Comparison of ENCODE assay signal across 15 cellular contexts in the genomic region with DNA sequence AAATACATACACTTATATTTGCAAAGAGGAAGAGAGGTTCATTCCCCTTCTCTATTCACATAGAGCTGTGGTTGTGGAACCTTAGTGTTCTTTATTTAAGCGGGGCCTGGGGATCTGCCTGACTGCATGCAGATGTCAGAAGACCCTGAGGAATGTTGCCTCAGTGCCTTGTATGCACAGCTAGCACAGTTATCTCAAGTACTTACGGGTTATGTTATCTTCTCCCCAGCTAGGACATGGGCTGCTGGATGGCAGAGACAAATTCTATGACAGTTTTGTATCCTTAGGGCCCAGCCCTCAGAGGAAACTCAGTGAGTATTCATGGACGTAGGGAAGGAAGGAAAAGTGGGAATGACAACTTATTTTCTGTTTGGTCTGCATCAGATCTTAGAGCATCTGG. TPM values are rescaled to one million over a fixed set of nuclear protein-coding genes. Genes with fewer than 3 reads are reported as not detected.
DNase-seq lines count a peak whose midpoint lies in the region; ATAC-seq and TF ChIP-seq lines count a peak whose summit lies in the region.
"Had no signal": no experiment of that assay in that cellular context is flagged by ENCODE, and none has a peak within 500 bp of the region (broad histone marks: within the 10 kb centered on the region; RNA-seq: fewer than 3 reads in every experiment).

No MANE protein-coding gene starts in this region.

- CTCF ChIA-PET in PC-9 (lab: Charles Lee): no interaction called here

- intact Hi-C loops in PC-9 (cut with micrococcal nuclease; ENCODE audit: unreplicated experiment): no loop called here

- H3K79me2 ChIP-seq in ACC112 (ENCODE audit: control insufficient read depth, insufficient read depth, low read length, unreplicated experiment) (no peaks in the 10 kb centered on the region), PC-9 (ENCODE audit: low read depth) (peaks cover 19% of the 10 kb centered on the region), Karpas-422 (ENCODE audit: low read length) (no peaks in the 10 kb centered on the region)

- H3K9ac ChIP-seq in Karpas-422 (ENCODE audit: low read length): no peak overlapping the region

- ATAC-seq in HG02981 (IDR thresholded peaks at IDR 0.05; ENCODE audit: unreplicated experiment) (no peak), GM19023 (IDR thresholded peaks at IDR 0.05; ENCODE audit: unreplicated experiment) (no peak)

- H4K20me1 ChIP-seq in PC-9 (ENCODE audit: insufficient read depth) (no peaks in the 10 kb centered on the region), Karpas-422 (ENCODE audit: insufficient read depth, low read depth, low read length) (no peaks in the 10 kb centered on the region)

- H3F3A ChIP-seq in PC-9 (ENCODE audit: insufficient read depth, low read depth): peaks cover 24% of the 10 kb centered on the region

- H2AFZ ChIP-seq in ACC112 (ENCODE audit: low read length, unreplicated experiment): peak overlapping the region; percentile 33
- H2AFZ ChIP-seq in PC-9: no peak overlapping the region
- no peak overlapping the region for H2AFZ ChIP-seq in Karpas-422 (ENCODE audit: low read length)

- 0 out of 2 replicates have a peak overlapping the region, but pooled peaks have one; percentile 40 for H3K4me2 ChIP-seq in PC-9
- H3K4me2 ChIP-seq in Karpas-422 (ENCODE audit: low read depth, low read length, poor library complexity, severe bottlenecking): no peak overlapping the region

- peaks cover 18% of the 10 kb centered on the region for H3K4me1 ChIP-seq in ACC112 (ENCODE audit: control insufficient read depth, insufficient read depth, low read length, unreplicated experiment)
- H3K4me1 ChIP-seq in PC-9 (replicated peaks; ENCODE audit: insufficient read depth): peaks cover 44% of the 10 kb centered on the region
- H3K4me1 ChIP-seq in Karpas-422 (ENCODE audit: low read length): no peaks in the 10 kb centered on the region

- H3K4me3 ChIP-seq in ACC112 (ENCODE audit: low read depth, low read length) (no peak overlapping the region), PC-9 (no peak overlapping the region), fibroblast of villous mesenchyme (ENCODE audit: low read depth, low read length) (no peak overlapping the region), Karpas-422 (ENCODE audit: low read length) (no peak overlapping the region)

- TF ChIP-seq CTCF in PC-9 (conservative IDR thresholded peaks at IDR 0.05): no peak
- no peak for TF ChIP-seq CTCF in fibroblast of villous mesenchyme (IDR thresholded peaks at IDR 0.05; ENCODE audit: insufficient read depth, low read depth, low read length)

- H3K27ac ChIP-seq in ACC112 (ENCODE audit: low read depth, low read length) (no peak overlapping the region), PC-9 (peak overlapping the region; percentile 51), Karpas-422 (ENCODE audit: low read length) (no peak overlapping the region)

- H3K9me2 ChIP-seq in PC-9 (ENCODE audit: insufficient read depth) (no peaks in the 10 kb centered on the region), Karpas-422 (replicated peaks; ENCODE audit: insufficient read depth, low read length) (no peaks in the 10 kb centered on the region)

- no TSS peak for BruUV-seq in PC-9 (replicated peaks; lab: Mats Ljungman, UMichigan)

- H3K36me3 ChIP-seq in ACC112 (ENCODE audit: insufficient read depth, low read length) (no peaks in the 10 kb centered on the region), PC-9 (ENCODE audit: low read depth) (no peaks in the 10 kb centered on the region), Karpas-422 (ENCODE audit: insufficient read depth, low read length) (no peaks in the 10 kb centered on the region)

- DNase-seq in PC-9: no peak
- peak; percentile 26 for DNase-seq in fibroblast of villous mesenchyme (ENCODE audit: low read depth)
- DNase-seq in iPS-NIHi7 (ENCODE audit: extremely low spot score): peak; percentile 25
- no peak for DNase-seq in NCI-H1092 treated with DMSO at 0.1 percent for 48 hours (lab: John Stamatoyannopoulos, UW)
- no peak for DNase-seq in Karpas-422
- DNase-seq: ACHN; CD4-positive, CD25-positive, alpha-beta regulatory T cell; NCI-H1417 treated with DMSO at 0.1 percent for 48 hours; NCI-H1930; NCI-H2171; NCI-H446; NCI-H748 treated with DMSO at 0.1 percent for 48 hours had no signal

- peaks cover 4% of the 10 kb centered on the region; the same call in 1 of the 2 replicates for H3K9me3 ChIP-seq in PC-9 (ENCODE audit: insufficient read depth, low read depth)
- no peaks in the 10 kb centered on the region for H3K9me3 ChIP-seq in Karpas-422 (ENCODE audit: low read length)

- no peaks in the 10 kb centered on the region for H3K27me3 ChIP-seq in ACC112 (ENCODE audit: insufficient read depth, low read length)
- no peaks in the 10 kb centered on the region for H3K27me3 ChIP-seq in PC-9 (ENCODE audit: insufficient read depth, low read depth)
- H3K27me3 ChIP-seq in Karpas-422 (ENCODE audit: low read length): no peaks in the 10 kb centered on the region

- POLR2A ChIA-PET in PC-9 (lab: Charles Lee; ENCODE audit: unreplicated experiment): no interaction called here

RNA-seq across cellular contexts. Expression of a gene that starts 37.7 kb away (rescaled TPM):
- total RNA-seq in PC-9 (2021): 342 and 343 TPM in 2 replicates
- 262 and 280 TPM in 2 replicates for total RNA-seq in fibroblast of villous mesenchyme
- total RNA-seq in Karpas-422 (2014; rRNA removed; shearing (Covaris generic); ENCODE audit: low replicate concordance): 72.3 and 109 TPM in 2 replicates

Comparison
In these comparisons a context has a peak if more than half of its experiments do, and no peak if none do; other contexts are left out.
1. DNase-seq: peak in fibroblast of villous mesenchyme (single experiment) and iPS-NIHi7 (single experiment); none in PC-9 (0 of 2), NCI-H1092 treated with DMSO at 0.1 percent for 48 hours (single experiment) and Karpas-422 (single experiment).